8 cellular contexts compared by ENCODE assay signal in genomic region chr12:28497889-28498411, GRCh38.
A peak's percentile ranks its signal among the peaks of the same experiment; 100 is the strongest.
DNase-seq lines count a peak whose midpoint lies in the region; ATAC-seq and TF ChIP-seq lines count a peak whose summit lies in the region.

No MANE protein-coding gene starts in this region.

- no peak for TF ChIP-seq POLR2A in adrenal gland (IDR thresholded peaks at IDR 0.05)

- H3K27ac ChIP-seq in adrenal gland: no peak overlapping the region

- H3K27me3 ChIP-seq in adipocyte (replicated peaks; ENCODE audit: control insufficient read depth, insufficient read depth, low read length) (no peaks in the 10 kb centered on the region), Caco-2 (replicated peaks; ENCODE audit: control insufficient read depth, insufficient read depth, low read length) (no peaks in the 10 kb centered on the region), adrenal gland (no peaks in the 10 kb centered on the region)

- H3K4me3 Mint-ChIP-seq in activated naive CD4-positive, alpha-beta T cell treated with anti-CD3 and anti-CD28 coated beads, Interleukin-2, amount 50 U/mL, for 24 hours: peak overlapping the region; percentile 40
- H3K4me3 Mint-ChIP-seq in activated naive CD4-positive, alpha-beta T cell treated with anti-CD3 and anti-CD28 coated beads, Interleukin-2, amount 10 ng/mL, durations not matched to agents 7 days and 5 days: no peak overlapping the region
- H3K4me3 Mint-ChIP-seq in Caco-2 (ENCODE audit: unreplicated experiment): no peak overlapping the region

- H3K4me3 ChIP-seq in adipocyte (ENCODE audit: low read length) (no peak overlapping the region), Caco-2 (ENCODE audit: low read depth, low read length) (no peak overlapping the region), adrenal gland (no peak overlapping the region)

- peaks cover 38% of the 10 kb centered on the region for H3K36me3 Mint-ChIP-seq in activated naive CD4-positive, alpha-beta T cell treated with anti-CD3 and anti-CD28 coated beads, Interleukin-2, amount 50 U/mL, for 24 hours
- peaks cover 7% of the 10 kb centered on the region for H3K36me3 Mint-ChIP-seq in activated naive CD4-positive, alpha-beta T cell treated with anti-CD3 and anti-CD28 coated beads, Interleukin-2, amount 10 ng/mL, durations not matched to agents 7 days and 5 days
- H3K36me3 Mint-ChIP-seq in Caco-2 (ENCODE audit: insufficient read depth, unreplicated experiment): no peaks in the 10 kb centered on the region

- H3K27ac Mint-ChIP-seq in activated naive CD4-positive, alpha-beta T cell treated with anti-CD3 and anti-CD28 coated beads, Interleukin-2, amount 50 U/mL, for 24 hours: peak overlapping the region; percentile 94
- H3K27ac Mint-ChIP-seq in activated naive CD4-positive, alpha-beta T cell treated with anti-CD3 and anti-CD28 coated beads, Interleukin-2, amount 10 ng/mL, durations not matched to agents 7 days and 5 days: no peak overlapping the region
- H3K27ac Mint-ChIP-seq in Caco-2 (ENCODE audit: unreplicated experiment): no peak overlapping the region

- POLR2A ChIA-PET in Caco-2 (lab: Charles Lee): no interaction called here

- intact Hi-C loops in Caco-2 (cut with micrococcal nuclease; ENCODE audit: unreplicated experiment) (no loop called here), adrenal gland (cut with DNase I) (no loop called here)

- H3K4me1 ChIP-seq in adipocyte (ENCODE audit: control insufficient read depth, insufficient read depth, low read length) (peaks cover 10% of the 10 kb centered on the region), Caco-2 (peaks cover 25% of the 10 kb centered on the region), adrenal gland (replicated peaks in 1 of 2) (no peaks in the 10 kb centered on the region)

- H3K9me3 ChIP-seq in adipocyte (ENCODE audit: control insufficient read depth, low read length): no peaks in the 10 kb centered on the region
- H3K9me3 ChIP-seq in Caco-2: peaks cover 3% of the 10 kb centered on the region; the same call in 1 of the 2 replicates
- no peaks in the 10 kb centered on the region for H3K9me3 ChIP-seq in adrenal gland (replicated peaks in 1 of 3)

- no TSS peak for BruUV-seq in Caco-2 (replicated peaks; lab: Mats Ljungman, UMichigan)

- TF ChIP-seq CTCF in Caco-2 (IDR thresholded peaks at IDR 0.05; ENCODE audit: insufficient read depth in 1 of 2, low read depth in 1 of 2, low read length in 1 of 2, severe bottlenecking in 1 of 2, unreplicated experiment in 1 of 2): no peak
- TF ChIP-seq CTCF in adrenal gland (IDR thresholded peaks at IDR 0.05): no peak

- H3K9me3 Mint-ChIP-seq in activated naive CD4-positive, alpha-beta T cell treated with anti-CD3 and anti-CD28 coated beads, Interleukin-2, amount 50 U/mL, for 24 hours: no peaks in the 10 kb centered on the region
- peaks cover 8% of the 10 kb centered on the region for H3K9me3 Mint-ChIP-seq in activated naive CD4-positive, alpha-beta T cell treated with anti-CD3 and anti-CD28 coated beads, Interleukin-2, amount 10 ng/mL, durations not matched to agents 7 days and 5 days
- no peaks in the 10 kb centered on the region for H3K9me3 Mint-ChIP-seq in Caco-2 (ENCODE audit: unreplicated experiment)

- no peaks in the 10 kb centered on the region for H3K36me3 ChIP-seq in adipocyte (ENCODE audit: control insufficient read depth, insufficient read depth, low read length, severe bottlenecking)
- H3K36me3 ChIP-seq in Caco-2 (ENCODE audit: control insufficient read depth, insufficient read depth, low read length): no peaks in the 10 kb centered on the region
- no peaks in the 10 kb centered on the region for H3K36me3 ChIP-seq in adrenal gland (replicated peaks in 1 of 2)

- H3K4me1 Mint-ChIP-seq in activated naive CD4-positive, alpha-beta T cell treated with anti-CD3 and anti-CD28 coated beads, Interleukin-2, amount 50 U/mL, for 24 hours: peaks cover 23% of the 10 kb centered on the region
- peaks cover 5% of the 10 kb centered on the region for H3K4me1 Mint-ChIP-seq in activated naive CD4-positive, alpha-beta T cell treated with anti-CD3 and anti-CD28 coated beads, Interleukin-2, amount 10 ng/mL, durations not matched to agents 7 days and 5 days
- peaks cover 13% of the 10 kb centered on the region for H3K4me1 Mint-ChIP-seq in Caco-2 (ENCODE audit: low read depth, unreplicated experiment)

- no peak for DNase-seq in activated naive CD4-positive, alpha-beta T cell treated with anti-CD3 and anti-CD28 coated beads, Interleukin-2, amount 10 ng/mL, durations not matched to agents 7 days and 5 days
- DNase-seq in adipocyte (ENCODE audit: low read depth) (peak; percentile 25), stromal cell of bone marrow (ENCODE audit: low read depth) (peak; percentile 31), Caco-2 (no peak), adrenal gland (no peak), NCI-H1694 treated with DMSO at 0.1 percent for 48 hours (lab: John Stamatoyannopoulos, UW) (no peak)

- no peak overlapping the region for H3K9ac ChIP-seq in adipocyte (ENCODE audit: low read length)

- CTCF ChIA-PET in activated naive CD4-positive, alpha-beta T cell treated with anti-CD3 and anti-CD28 coated beads, Interleukin-2, amount 10 ng/mL, durations not matched to agents 7 days and 5 days (lab: Charles Lee): no interaction called here
- CTCF ChIA-PET in Caco-2 (lab: Charles Lee): no interaction called here

- ATAC-seq in HG03066 (IDR thresholded peaks at IDR 0.05; ENCODE audit: low read depth, unreplicated experiment): peak; percentile 89

- no peaks in the 10 kb centered on the region for H3K27me3 Mint-ChIP-seq in activated naive CD4-positive, alpha-beta T cell treated with anti-CD3 and anti-CD28 coated beads, Interleukin-2, amount 50 U/mL, for 24 hours
- H3K27me3 Mint-ChIP-seq in activated naive CD4-positive, alpha-beta T cell treated with anti-CD3 and anti-CD28 coated beads, Interleukin-2, amount 10 ng/mL, durations not matched to agents 7 days and 5 days: no peaks in the 10 kb centered on the region
- no peaks in the 10 kb centered on the region for H3K27me3 Mint-ChIP-seq in Caco-2 (ENCODE audit: insufficient read depth, unreplicated experiment)

Comparison
In these comparisons a context has a peak if more than half of its experiments do, and no peak if none do; other contexts are left out.
1. DNase-seq: peak in adipocyte (single experiment) and stromal cell of bone marrow (single experiment); none in activated naive CD4-positive, alpha-beta T cell treated with anti-CD3 and anti-CD28 coated beads, Interleukin-2, amount 10 ng/mL, durations not matched to agents 7 days and 5 days (single experiment), Caco-2 (0 of 2), adrenal gland (0 of 7) and NCI-H1694 treated with DMSO at 0.1 percent for 48 hours (single experiment).